8 cellular contexts compared by ENCODE assay signal in genomic region chr6:28161410-28162079, GRCh38. TPM values are rescaled to one million over a fixed set of nuclear protein-coding genes. Genes with fewer than 3 reads are reported as not detected.
DNase-seq lines count a peak whose midpoint lies in the region; ATAC-seq and TF ChIP-seq lines count a peak whose summit lies in the region.

No MANE protein-coding gene starts in this region.

- no peak overlapping the region for H3K27ac Mint-ChIP-seq in activated T-cell treated with anti-CD3 and anti-CD28 coated beads, Interleukin-2, amount 50 U/mL, for 72 hours
- peak overlapping the region; percentile 7 to 79 (median 77) for H3K27ac Mint-ChIP-seq in nephron

- H3K27me3 Mint-ChIP-seq in activated T-cell treated with anti-CD3 and anti-CD28 coated beads, Interleukin-2, amount 50 U/mL, for 72 hours (ENCODE audit: low read depth): no peaks in the 10 kb centered on the region
- H3K27me3 Mint-ChIP-seq in nephron (ENCODE audit: low read depth): no peaks in the 10 kb centered on the region

- H3K4me3 Mint-ChIP-seq in activated T-cell treated with anti-CD3 and anti-CD28 coated beads, Interleukin-2, amount 50 U/mL, for 72 hours: peak overlapping the region; percentile 77 to 80
- H3K4me3 Mint-ChIP-seq in nephron: peak overlapping the region; percentile 81 to 89 (median 82)

- no peak for TF ChIP-seq CTCF in 22Rv1 (IDR thresholded peaks at IDR 0.05)
- no peak for TF ChIP-seq CTCF in OCI-LY7 (conservative IDR thresholded peaks at IDR 0.05; ENCODE audit: low read length)
- TF ChIP-seq CTCF in fibroblast of mammary gland (conservative IDR thresholded peaks at IDR 0.05; ENCODE audit: control insufficient read depth, insufficient read depth, low read depth, low read length): no peak
- no peak for TF ChIP-seq CTCF in nephron (IDR thresholded peaks at IDR 0.05; ENCODE audit: unreplicated experiment in 3 of 3)

- H2AFZ ChIP-seq in OCI-LY7 (ENCODE audit: low read length): no peak overlapping the region

- peaks cover 2 to 5% of the 10 kb centered on the region in 2 donors for H3K9me3 Mint-ChIP-seq in activated T-cell treated with anti-CD3 and anti-CD28 coated beads, Interleukin-2, amount 50 U/mL, for 72 hours
- no peaks in the 10 kb centered on the region for H3K9me3 Mint-ChIP-seq in nephron

- BruUV-seq in OCI-LY7 (replicated peaks; lab: Mats Ljungman, UMichigan): no TSS peak

- peak; percentile 13 for DNase-seq in OCI-LY7 (ENCODE audit: low spot score)
- peak; percentile 83 to 89 for DNase-seq in activated T-cell treated with anti-CD3 and anti-CD28 coated beads, Interleukin-2, amount 50 U/mL, for 72 hours
- peak; percentile 56 for DNase-seq in fibroblast of mammary gland (ENCODE audit: low read depth)
- DNase-seq in stimulated activated naive CD4-positive, alpha-beta T cell (lab: John Stamatoyannopoulos, UW): peak; percentile 66 to 88 (median 76)

- peak; percentile 98 for ATAC-seq in GM18909 (IDR thresholded peaks at IDR 0.05; ENCODE audit: poor library complexity, unreplicated experiment)
- ATAC-seq in HG03342 (IDR thresholded peaks at IDR 0.05; ENCODE audit: unreplicated experiment): peak; percentile 92
- peak; percentile 98 for ATAC-seq in activated T-cell treated with anti-CD3 and anti-CD28 coated beads, Interleukin-2, amount 50 U/mL, for 72 hours (replicated peaks in 1 of 2)

- peaks cover 17 to 32% of the 10 kb centered on the region in 2 donors for H3K36me3 Mint-ChIP-seq in activated T-cell treated with anti-CD3 and anti-CD28 coated beads, Interleukin-2, amount 50 U/mL, for 72 hours (ENCODE audit: insufficient read depth in 2 of 2)
- peaks cover 47% of the 10 kb centered on the region for H3K36me3 Mint-ChIP-seq in nephron (ENCODE audit: low read depth)

- POLR2A ChIA-PET in OCI-LY7 (lab: Charles Lee): interaction anchor here (1.4 kb wide), 1 partner anchor 18 kb away, joined by 4 read pairs; no protein-coding TSS in a partner anchor

- intact Hi-C loops in OCI-LY7 (cut with micrococcal nuclease; ENCODE audit: unreplicated experiment): no loop called here

- peaks cover 24% of the 10 kb centered on the region for H3K36me3 ChIP-seq in OCI-LY7 (ENCODE audit: insufficient read depth, low read length)

- peak overlapping the region; percentile 25; the same call in 1 of the 2 replicates for H3K27ac ChIP-seq in 22Rv1
- no peak overlapping the region for H3K27ac ChIP-seq in OCI-LY7 (ENCODE audit: low read depth, low read length, poor library complexity, severe bottlenecking)

- H3K9me3 ChIP-seq in OCI-LY7 (ENCODE audit: low read length): no peaks in the 10 kb centered on the region

- H3K4me2 ChIP-seq in OCI-LY7 (ENCODE audit: low read length): no peak overlapping the region; the same call in 1 of the 2 replicates

- H3K9me2 ChIP-seq in OCI-LY7 (ENCODE audit: insufficient read depth, low read length): no peaks in the 10 kb centered on the region

- CTCF ChIA-PET in OCI-LY7 (lab: Charles Lee; ENCODE audit: unreplicated experiment): no interaction called here

- no peak overlapping the region for H3K4me3 ChIP-seq in OCI-LY7 (ENCODE audit: low read depth, low read length, poor library complexity, severe bottlenecking)
- peak overlapping the region; percentile 63 for H3K4me3 ChIP-seq in fibroblast of mammary gland (ENCODE audit: control insufficient read depth, low read depth, low read length)

- H3K4me1 ChIP-seq in OCI-LY7 (ENCODE audit: insufficient read depth, low read length, poor library complexity, severe bottlenecking): no peaks in the 10 kb centered on the region

- H3K4me1 Mint-ChIP-seq in activated T-cell treated with anti-CD3 and anti-CD28 coated beads, Interleukin-2, amount 50 U/mL, for 72 hours (ENCODE audit: low read depth): peaks cover 10% of the 10 kb centered on the region
- H3K4me1 Mint-ChIP-seq in nephron: peaks cover 20% of the 10 kb centered on the region

- H4K20me1 ChIP-seq in OCI-LY7 (ENCODE audit: insufficient read depth, low read length): no peaks in the 10 kb centered on the region

- H3K79me2 ChIP-seq in OCI-LY7 (ENCODE audit: insufficient read depth, low read depth, low read length): no peaks in the 10 kb centered on the region

RNA-seq across cellular contexts. Expression of gene ZKSCAN8, which starts 19.9 kb away (rescaled TPM):
- total RNA-seq in OCI-LY7 (2014; rRNA removed; shearing (Covaris generic)): 16.6 and 20.7 TPM in 2 replicates
- 22.3 and 25.1 TPM in 2 replicates for total RNA-seq in OCI-LY7 (2022)
- total RNA-seq in activated T-cell treated with anti-CD3 and anti-CD28 coated beads, Interleukin-2, amount 50 U/mL, for 72 hours: 10 to 100 TPM; 29.8 to 32.0 TPM

RNA-seq across cellular contexts. Expression of gene ZSCAN16, which starts 37.1 kb away (rescaled TPM):
- 8.6 and 10.8 TPM in 2 replicates for total RNA-seq in OCI-LY7 (2014; rRNA removed; shearing (Covaris generic))
- total RNA-seq in OCI-LY7 (2022): 7.6 and 8.4 TPM in 2 replicates
- 1 to 10 TPM; 5.1 to 7.9 TPM for total RNA-seq in activated T-cell treated with anti-CD3 and anti-CD28 coated beads, Interleukin-2, amount 50 U/mL, for 72 hours

Comparison
In these comparisons a context has a peak if more than half of its experiments do, and no peak if none do; other contexts are left out.
1. DNase-seq: peak in every context shown above with its lines; median percentile 86 in activated T-cell treated with anti-CD3 and anti-CD28 coated beads, Interleukin-2, amount 50 U/mL, for 72 hours; 76 in stimulated activated naive CD4-positive, alpha-beta T cell; 56 in fibroblast of mammary gland; 13 in OCI-LY7.